ENCODE assay signal across 24 cellular contexts in genomic region chr18:73784853-73785252, GRCh38.
"Had no signal": no experiment of that assay in that cellular context is flagged by ENCODE, and none has a peak within 500 bp of the region (broad histone marks: within the 10 kb centered on the region; RNA-seq: fewer than 3 reads in every experiment).

No MANE protein-coding gene starts in this region.

- H3K36me3 Mint-ChIP-seq: activated CD8-positive, alpha-beta memory T cell treated with anti-CD3 and anti-CD28 coated beads, Interleukin-2, amount 10 ng/mL, durations not matched to agents 7 days and 5 days; activated naive CD4-positive, alpha-beta T cell treated with anti-CD3 and anti-CD28 coated beads, Interleukin-2, amount 50 U/mL, for 24 hours had no signal

- DNase-seq: activated B cell treated with CpG ODN at 0.5 μM for 24 hours; activated CD4-positive, alpha-beta T cell treated with anti-CD3 and anti-CD28 coated beads for 1 hour; activated CD4-positive, alpha-beta T cell treated with anti-CD3 and anti-CD28 coated beads, Interleukin-2, amount 10 ng/mL, durations not matched to agents 24 days and 14 days; activated CD4-positive, alpha-beta T cell treated with anti-CD3 and anti-CD28 coated beads, Interleukin-2, amount 50 U/mL, for 48 hours; activated CD8-positive, alpha-beta memory T cell treated with anti-CD3 and anti-CD28 coated beads, Interleukin-2, amount 10 ng/mL, durations not matched to agents 7 days and 5 days; activated effector memory CD4-positive, alpha-beta T cell treated with Interleukin-2 at 50 U/mL for 16 hours; activated naive CD4-positive, alpha-beta T cell; activated T-cell treated with anti-CD3 and anti-CD28 coated beads, Interleukin-2, amount 50 U/mL, for 24 hours; body of pancreas; central memory CD4-positive, alpha-beta T cell; MG63; MV-4-11; NCI-H1105; NCI-H1436; NCI-H187; NCI-H2081; NCI-H446; NCI-H524; SHP77 had no signal

- H3K27ac ChIP-seq: ascending aorta, body of pancreas had no signal

- H3K36me3 ChIP-seq: ascending aorta, MG63 had no signal

- H3K4me3 ChIP-seq: ascending aorta, body of pancreas, MG63 had no signal

- H3K27me3 Mint-ChIP-seq: activated CD4-positive, alpha-beta T cell treated with anti-CD3 and anti-CD28 coated beads, Interleukin-2, amount 10 ng/mL, durations not matched to agents 24 days and 14 days; activated CD8-positive, alpha-beta memory T cell treated with anti-CD3 and anti-CD28 coated beads, Interleukin-2, amount 10 ng/mL, durations not matched to agents 7 days and 5 days; activated T-cell treated with anti-CD3 and anti-CD28 coated beads, Interleukin-2, amount 50 U/mL, for 24 hours had no signal

- H3K27me3 ChIP-seq: ascending aorta, body of pancreas, MG63 had no signal

- H3K9me3 ChIP-seq: ascending aorta, body of pancreas, MG63 had no signal

- H3K4me1 Mint-ChIP-seq: activated B cell treated with CpG ODN at 0.5 μM for 24 hours; activated CD4-positive, alpha-beta T cell treated with anti-CD3 and anti-CD28 coated beads, Interleukin-2, amount 10 ng/mL, durations not matched to agents 24 days and 14 days; activated CD8-positive, alpha-beta memory T cell treated with anti-CD3 and anti-CD28 coated beads, Interleukin-2, amount 10 ng/mL, durations not matched to agents 7 days and 5 days; activated naive CD4-positive, alpha-beta T cell treated with anti-CD3 and anti-CD28 coated beads, Interleukin-2, amount 50 U/mL, for 24 hours had no signal

- ATAC-seq: activated CD8-positive, alpha-beta memory T cell treated with anti-CD3 and anti-CD28 coated beads, Interleukin-2, amount 10 ng/mL, durations not matched to agents 7 days and 5 days; body of pancreas; PC-3 had no signal

- H3K4me1 ChIP-seq: ascending aorta, body of pancreas had no signal

- H3K4me3 Mint-ChIP-seq: activated B cell treated with CpG ODN at 0.5 μM for 24 hours; activated CD4-positive, alpha-beta T cell treated with anti-CD3 and anti-CD28 coated beads, Interleukin-2, amount 10 ng/mL, durations not matched to agents 24 days and 14 days; activated CD8-positive, alpha-beta memory T cell treated with anti-CD3 and anti-CD28 coated beads, Interleukin-2, amount 10 ng/mL, durations not matched to agents 7 days and 5 days; activated naive CD4-positive, alpha-beta T cell treated with anti-CD3 and anti-CD28 coated beads, Interleukin-2, amount 50 U/mL, for 24 hours; activated T-cell treated with anti-CD3 and anti-CD28 coated beads, Interleukin-2, amount 50 U/mL, for 24 hours; activated T-helper 1 cell treated with anti-CD3 and anti-CD28 coated beads, Interleukin-12 subunit alpha, Interleukin-12 subunit beta, Interleukin-2, Interleukin-4 antibody, amounts not matched to agents 30 ng/mL and 10 ng/mL and 1 ng/mL, durations not matched to agents 14 hours and 24 hours and 36 hours; T-helper 1 cell treated with Interleukin-12 subunit alpha and Interleukin-12 subunit beta and Interleukin-4 antibody, amounts not matched to agents 30 μg/mL and 1 μg/mL, for 36 hours had no signal

- H3K9me3 Mint-ChIP-seq: activated B cell treated with CpG ODN at 0.5 μM for 24 hours; activated CD4-positive, alpha-beta T cell treated with anti-CD3 and anti-CD28 coated beads, Interleukin-2, amount 10 ng/mL, durations not matched to agents 24 days and 14 days; activated T-cell treated with anti-CD3 and anti-CD28 coated beads, Interleukin-2, amount 50 U/mL, for 24 hours; activated T-helper 1 cell treated with anti-CD3 and anti-CD28 coated beads, Interleukin-12 subunit alpha, Interleukin-12 subunit beta, Interleukin-2, Interleukin-4 antibody, amounts not matched to agents 30 ng/mL and 10 ng/mL and 1 ng/mL, durations not matched to agents 14 hours and 24 hours and 36 hours; T-helper 1 cell treated with Interleukin-12 subunit alpha and Interleukin-12 subunit beta and Interleukin-4 antibody, amounts not matched to agents 30 μg/mL and 1 μg/mL, for 36 hours had no signal

- H3K27ac Mint-ChIP-seq: activated B cell treated with CpG ODN at 0.5 μM for 24 hours; activated CD4-positive, alpha-beta T cell treated with anti-CD3 and anti-CD28 coated beads, Interleukin-2, amount 10 ng/mL, durations not matched to agents 24 days and 14 days; activated CD8-positive, alpha-beta memory T cell treated with anti-CD3 and anti-CD28 coated beads, Interleukin-2, amount 10 ng/mL, durations not matched to agents 7 days and 5 days; activated naive CD4-positive, alpha-beta T cell treated with anti-CD3 and anti-CD28 coated beads, Interleukin-2, amount 50 U/mL, for 24 hours; activated T-cell treated with anti-CD3 and anti-CD28 coated beads, Interleukin-2, amount 50 U/mL, for 24 hours; activated T-helper 1 cell treated with anti-CD3 and anti-CD28 coated beads, Interleukin-12 subunit alpha, Interleukin-12 subunit beta, Interleukin-2, Interleukin-4 antibody, amounts not matched to agents 30 ng/mL and 10 ng/mL and 1 ng/mL, durations not matched to agents 14 hours and 24 hours and 36 hours; T-helper 1 cell treated with Interleukin-12 subunit alpha and Interleukin-12 subunit beta and Interleukin-4 antibody, amounts not matched to agents 30 μg/mL and 1 μg/mL, for 36 hours had no signal
